In genomic region chr1:17329610-17330009, GRCh38 we compare ENCODE assay signal across 8 cellular contexts. TPM values are rescaled to one million over a fixed set of nuclear protein-coding genes. Genes with fewer than 3 reads are reported as not detected.
"Had no signal": no experiment of that assay in that cellular context is flagged by ENCODE, and none has a peak within 500 bp of the region (broad histone marks: within the 10 kb centered on the region; RNA-seq: fewer than 3 reads in every experiment).

No MANE protein-coding gene starts in this region.

- H2AFZ ChIP-seq: GM23338 had no signal

- H3K27ac ChIP-seq: KMS-11 had no signal

- H3K4me2 ChIP-seq: GM23338, KMS-11 had no signal

- ATAC-seq: GM23338 had no signal

- H3K4me3 ChIP-seq: GM23338 had no signal

- H3K4me3 Mint-ChIP-seq: GM23338, H9 had no signal

- H3K9ac ChIP-seq: KMS-11 had no signal

- DNase-seq: H9, HCEC 1CT, IMR-90, KBM-7 had no signal

- H3K4me1 Mint-ChIP-seq: GM23338, H9 had no signal

- H3K27ac Mint-ChIP-seq: GM23338, H9 had no signal

RNA-seq across cellular contexts. Expression of gene PADI4, which starts 21.6 kb away (rescaled TPM):
- total RNA-seq: H1, HT-29, IMR-90 had no signal
- polyA plus RNA-seq: IMR-90 had no signal

RNA-seq across cellular contexts. Expression of gene PADI6, which starts 42.4 kb away (rescaled TPM):
- total RNA-seq: GM23338, H1, H9, HT-29, IMR-90 had no signal
- polyA plus RNA-seq: GM23338, H1, IMR-90 had no signal
